Comparison of ENCODE assay signal across 8 cellular contexts in the genomic region with DNA sequence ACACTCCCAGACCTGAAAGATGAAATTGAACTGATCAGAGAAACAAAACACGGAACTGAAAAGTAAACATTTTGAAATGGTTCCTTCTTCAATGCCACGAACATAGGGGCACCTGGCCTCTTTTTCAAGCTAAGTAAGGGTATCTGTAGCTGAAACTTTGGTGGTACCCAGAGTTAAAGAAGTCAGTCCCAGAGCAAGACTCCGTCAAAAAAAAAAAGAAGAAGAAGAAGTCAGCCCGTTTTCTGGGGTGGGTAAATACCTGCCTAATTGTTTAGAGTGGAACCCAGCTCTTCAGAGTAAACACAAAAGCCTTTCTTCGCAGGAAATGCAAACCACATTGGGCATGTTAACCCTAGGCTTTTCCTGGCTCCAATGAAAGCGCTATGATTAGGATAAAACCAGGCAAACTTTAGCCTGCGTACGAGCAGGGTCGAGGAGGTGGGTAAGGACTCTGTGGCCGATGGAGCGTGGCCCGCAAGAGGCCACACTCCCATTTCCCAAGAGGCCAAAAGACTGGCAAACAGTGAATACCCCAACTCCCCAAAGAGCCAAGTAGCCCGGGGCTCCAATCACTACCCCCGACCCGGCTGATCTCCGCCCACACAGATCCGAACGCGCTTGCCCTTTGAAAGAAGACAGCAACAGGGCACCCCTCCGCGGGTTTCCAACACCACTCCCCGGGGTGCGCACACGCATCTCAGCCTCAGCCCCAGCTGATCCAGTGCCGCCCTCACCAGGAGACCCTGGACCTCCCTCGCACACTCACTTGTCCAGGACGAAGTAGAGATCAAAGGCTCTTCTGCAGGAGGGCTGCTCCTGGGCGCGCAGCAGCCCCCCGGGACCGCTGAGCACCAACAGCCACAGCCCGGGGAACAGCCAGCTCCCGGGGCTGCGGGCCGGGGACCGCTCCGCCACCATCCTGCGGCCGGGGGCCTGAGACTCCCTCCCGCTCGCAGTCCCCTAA. TPM values are rescaled to one million over a fixed set of nuclear protein-coding genes. Genes with fewer than 3 reads are reported as not detected.
DNase-seq lines count a peak whose midpoint lies in the region; ATAC-seq and TF ChIP-seq lines count a peak whose summit lies in the region.

No MANE protein-coding gene starts in this region.

- ATAC-seq in GM21737 (IDR thresholded peaks at IDR 0.05; ENCODE audit: unreplicated experiment) (peak; percentile 23), left colon (peak; percentile 46)

- peak overlapping the region; percentile 86 for H3K27ac ChIP-seq in VCaP

- DNase-seq in ELR (ENCODE audit: low read depth): peak; percentile 49
- peak; percentile 48 to 62 for DNase-seq in Kasumi-1 (lab: John Stamatoyannopoulos, UW)
- DNase-seq in cardiac fibroblast (ENCODE audit: low read depth in 2 of 2): peak; percentile 38 to 49
- peak; percentile 50 to 69 for DNase-seq in left colon
- peak in 2 of 3 experiments; percentile 31 to 50 for DNase-seq in stimulated activated CD4-positive, alpha-beta T cell treated with anti-CD3 and anti-CD28 coated beads, TNF-alpha, amount 100 ng/mL, for 24 hours (ENCODE audit: low read depth in 3 of 3)
- DNase-seq in pons (ENCODE audit: low spot score): no peak

- intact Hi-C loops in left colon (cut with DNase I, micrococcal nuclease): loop anchor here in 1 of 2 donors (10.0 kb wide), 1 partner anchor 113 kb away; no protein-coding TSS in a partner anchor

- peak overlapping the region; percentile 83 to 92 for H3K4me3 ChIP-seq in cardiac fibroblast (replicated peaks in 1 of 2; ENCODE audit: low read depth in 2 of 2, low read length in 2 of 2)

- no peak for TF ChIP-seq CTCF in VCaP (conservative IDR thresholded peaks at IDR 0.05)
- TF ChIP-seq CTCF in cardiac fibroblast (IDR thresholded peaks at IDR 0.05; ENCODE audit: low read depth, low read length): no peak

RNA-seq across cellular contexts. Expression of a gene that starts 1.1 kb away (rescaled TPM):
- 100 to 1,000 TPM in 1 of 2 donors, 10 to 100 TPM in 1; 70.0 to 135 TPM for total RNA-seq in left colon
